2 cellular contexts compared by ENCODE assay signal in the genomic region with DNA sequence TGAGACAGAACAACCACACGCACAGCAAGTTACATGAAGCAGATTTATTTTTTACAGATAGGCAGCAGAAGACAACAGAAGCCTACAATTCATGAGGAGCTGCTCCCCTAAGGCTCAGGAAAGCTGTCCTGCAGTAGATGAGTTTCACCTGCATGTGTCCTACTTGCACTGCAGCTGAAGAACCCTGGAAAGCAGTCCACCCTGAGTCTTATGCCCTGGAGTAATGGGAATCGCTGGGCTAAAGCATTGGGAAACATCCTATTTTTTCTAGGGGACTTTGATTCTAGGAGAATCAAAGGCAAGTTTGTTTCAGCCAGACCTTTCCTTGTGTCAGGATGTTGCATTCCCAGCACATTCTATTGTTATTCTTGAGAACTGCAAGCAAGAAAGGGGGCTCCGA.
TF ChIP-seq lines count a peak whose summit lies in the region.

No MANE protein-coding gene starts in this region.

TF ChIP-seq in HepG2, 621 proteins besides CTCF, POLR2A, EP300 and RAD21:
- TF ChIP-seq ZNF224 (CRISPR knock-in tag; IDR thresholded peaks at IDR 0.05) (peak; percentile 77; the same call in 1 of the 2 replicates), RXRA (CRISPR knock-in tag; IDR thresholded peaks at IDR 0.05) (no peak)

TF ChIP-seq in H1, 55 proteins besides CTCF, POLR2A, EP300 and RAD21:
- no peak for TF ChIP-seq SP4 (IDR thresholded peaks at IDR 0.05; ENCODE audit: low read length)
